ENCODE assay signal across 13 cellular contexts in genomic region chr5:179267071-179267670, GRCh38.
DNase-seq lines count a peak whose midpoint lies in the region; ATAC-seq, FAIRE-seq and TF ChIP-seq lines count a peak whose summit lies in the region.
"Had no signal": no experiment of that assay in that cellular context is flagged by ENCODE, and none has a peak within 500 bp of the region (broad histone marks: within the 10 kb centered on the region; RNA-seq: fewer than 3 reads in every experiment).

No MANE protein-coding gene starts in this region.

- H3K9me3 ChIP-seq in H1 (ENCODE audit: insufficient read depth in 2 of 2, low read depth in 1 of 2, low read length in 1 of 2) (no peaks in the 10 kb centered on the region), mesenchymal stem cell (ENCODE audit: control insufficient read depth, low read length) (no peaks in the 10 kb centered on the region), gastroesophageal sphincter (no peaks in the 10 kb centered on the region)
- H3K9me3 ChIP-seq: SJCRH30 had no signal

- no peak overlapping the region for H3K27ac Mint-ChIP-seq in activated T-cell treated with anti-CD3 and anti-CD28 coated beads, Interleukin-2, amount 50 U/mL, for 72 hours
- H3K27ac Mint-ChIP-seq: stimulated activated naive CD8-positive, alpha-beta T cell treated with anti-CD3 and anti-CD28 coated beads, Interleukin-15, Interleukin-2, amounts not matched to agents 100 ng/mL and 50 ng/mL, for 24 hours had no signal

- H3K23me2 ChIP-seq in H1 (ENCODE audit: low read depth, low read length): no peaks in the 10 kb centered on the region

- H3K79me1 ChIP-seq in H1 (ENCODE audit: low read depth, low read length): no peaks in the 10 kb centered on the region
- no peaks in the 10 kb centered on the region for H3K79me1 ChIP-seq in mesenchymal stem cell (replicated peaks; ENCODE audit: low read length, poor library complexity, severe bottlenecking)

- ATAC-seq in activated T-cell treated with anti-CD3 and anti-CD28 coated beads, Interleukin-2, amount 50 U/mL, for 72 hours (replicated peaks in 1 of 2): no peak
- no peak for ATAC-seq in gastroesophageal sphincter

- no peaks in the 10 kb centered on the region for H4K20me1 ChIP-seq in H1 (replicated peaks in 1 of 2; ENCODE audit: control insufficient read depth in 1 of 2, insufficient read depth in 2 of 2, low read length in 2 of 2)

- H3K79me2 ChIP-seq in H1 (ENCODE audit: control insufficient read depth in 1 of 2, insufficient read depth in 2 of 2, low read length in 2 of 2): no peaks in the 10 kb centered on the region

- no peak overlapping the region for H2AFZ ChIP-seq in H1 (ENCODE audit: low read length)
- no peak overlapping the region for H2AFZ ChIP-seq in mesenchymal stem cell (ENCODE audit: low read depth, low read length)

- H2BK12ac ChIP-seq in H1 (ENCODE audit: low read depth, low read length): no peak overlapping the region
- peak overlapping the region; percentile 87 to 100 for H2BK12ac ChIP-seq in mesenchymal stem cell (ENCODE audit: low read length in 2 of 2)

- TF ChIP-seq CTCF in H1 (IDR thresholded peaks at IDR 0.05; ENCODE audit: control extremely low read depth in 1 of 3, insufficient read depth in 1 of 3, low read depth in 1 of 3, low read length in 3 of 3) (peak in 1 of 3 experiments; percentile 33; a peak in 2 of 4 replicates), gastroesophageal sphincter (IDR thresholded peaks at IDR 0.05) (no peak)

- no peak overlapping the region for H3K27ac ChIP-seq in H1 (ENCODE audit: low read depth, low read length)
- no peak overlapping the region for H3K27ac ChIP-seq in mesenchymal stem cell (ENCODE audit: low read length, poor library complexity, severe bottlenecking)
- H3K27ac ChIP-seq in gastroesophageal sphincter: peak overlapping the region in 1 of 4 donors; percentile 83
- H3K27ac ChIP-seq: SJCRH30 had no signal

- no peaks in the 10 kb centered on the region for H3K9me3 Mint-ChIP-seq in activated T-cell treated with anti-CD3 and anti-CD28 coated beads, Interleukin-2, amount 50 U/mL, for 72 hours
- H3K9me3 Mint-ChIP-seq: stimulated activated naive CD8-positive, alpha-beta T cell treated with anti-CD3 and anti-CD28 coated beads, Interleukin-15, Interleukin-2, amounts not matched to agents 100 ng/mL and 50 ng/mL, for 24 hours had no signal

- H2BK15ac ChIP-seq in H1 (ENCODE audit: low read length) (0 out of 2 replicates have a peak overlapping the region, but pooled peaks have one; percentile 72), mesenchymal stem cell (ENCODE audit: low read depth, poor library complexity, severe bottlenecking) (peak overlapping the region; percentile 39)

- no peak overlapping the region for H2BK20ac ChIP-seq in H1 (ENCODE audit: low read length)

- POLR2A ChIA-PET in H1 (lab: Charles Lee; ENCODE audit: partially characterized antibody): interaction anchor here (0.8 kb wide), 1 partner anchor 57 kb away, joined by 3 read pairs; no protein-coding TSS in a partner anchor

- H3K4ac ChIP-seq in H1 (replicated peaks; ENCODE audit: insufficient read length, low read depth, low read length) (no peak overlapping the region), mesenchymal stem cell (ENCODE audit: low read depth in 1 of 2, low read length in 2 of 2) (peak overlapping the region; percentile 83 to 89)

- H3K56ac ChIP-seq in H1 (replicated peaks; ENCODE audit: insufficient read length, low read depth, low read length): no peak overlapping the region

- H3K4me1 Mint-ChIP-seq in activated T-cell treated with anti-CD3 and anti-CD28 coated beads, Interleukin-2, amount 50 U/mL, for 72 hours (ENCODE audit: low read depth): no peaks in the 10 kb centered on the region

- peaks cover 0 to 17% (median 10%) of the 10 kb centered on the region in 4 experiments; a peak in 6 of 7 replicates for H3K4me1 ChIP-seq in H1 (replicated peaks in 1 of 4; ENCODE audit: control insufficient read depth in 3 of 4, insufficient read depth in 4 of 4, low read length in 3 of 4)
- H3K4me1 ChIP-seq in mesenchymal stem cell (ENCODE audit: control insufficient read depth, insufficient read depth, low read depth, low read length): peaks cover 22% of the 10 kb centered on the region
- H3K4me1 ChIP-seq in gastroesophageal sphincter: peaks cover 0 to 72% (median 42%) of the 10 kb centered on the region in 3 donors
- H3K4me1 ChIP-seq: SJCRH30 had no signal

- H2BK120ac ChIP-seq in H1 (replicated peaks; ENCODE audit: low read depth, low read length): no peak overlapping the region
- peak overlapping the region; percentile 77 for H2BK120ac ChIP-seq in mesenchymal stem cell (ENCODE audit: low read depth, low read length)

- 87% methylated on average over 10 of the region's 17 CpGs; no CpG with 5 or more reads in 1 of the 2 experiments for WGBS in H1 (ENCODE audit: extremely low coverage in 1 of 2, insufficient coverage in 1 of 2, insufficient read length in 1 of 2, insufficient replicate concordance in 2 of 2, low coverage in 1 of 2, low lambda C conversion rate in 2 of 2, missing lambda C conversion rate in 1 of 2), 2 experiments
- WGBS in mesenchymal stem cell: 95% methylated on average over 14 of the region's 17 CpGs
- WGBS in gastroesophageal sphincter (ENCODE audit: low coverage in 1 of 2), 2 donors: no CpG with 5 or more reads among the region's 17 CpGs

- H3K9ac ChIP-seq in H1 (replicated peaks in 1 of 4; ENCODE audit: extremely low read depth in 1 of 4, low read depth in 3 of 4, low read length in 3 of 4) (no peak overlapping the region), mesenchymal stem cell (ENCODE audit: low read length) (peak overlapping the region; percentile 79)

- H3K4me2 ChIP-seq in H1 (ENCODE audit: insufficient read depth in 1 of 2, low read depth in 2 of 2, low read length in 2 of 2): no peak overlapping the region
- no peak overlapping the region for H3K4me2 ChIP-seq in mesenchymal stem cell (ENCODE audit: low read length, poor library complexity, severe bottlenecking)

- H3K27me3 ChIP-seq in H1 (replicated peaks in 1 of 4; ENCODE audit: control insufficient read depth in 3 of 4, extremely low read depth in 1 of 4, insufficient read depth in 3 of 4, low read length in 3 of 4) (no peaks in the 10 kb centered on the region), mesenchymal stem cell (ENCODE audit: control insufficient read depth in 1 of 2, insufficient read depth in 1 of 2, low read length in 2 of 2) (no peaks in the 10 kb centered on the region), gastroesophageal sphincter (no peaks in the 10 kb centered on the region)
- H3K27me3 ChIP-seq: SJCRH30 had no signal

- no peak overlapping the region for H2BK5ac ChIP-seq in H1 (ENCODE audit: low read depth, low read length)
- no peak overlapping the region for H2BK5ac ChIP-seq in mesenchymal stem cell (ENCODE audit: low read depth, low read length, poor library complexity, severe bottlenecking)

- no peak for FAIRE-seq in H1 (lab: Jason Lieb, UNC)
- FAIRE-seq: GM18507, keratinocyte had no signal

- H3K4me3 ChIP-seq in H1 (ENCODE audit: extremely low read depth in 1 of 4, insufficient read depth in 2 of 4, low read depth in 3 of 4, low read length in 4 of 4): no peak overlapping the region
- peak overlapping the region in 1 of 2 experiments; percentile 51 for H3K4me3 ChIP-seq in mesenchymal stem cell (ENCODE audit: insufficient read depth in 1 of 2, low read depth in 1 of 2, low read length in 2 of 2)
- no peak overlapping the region for H3K4me3 ChIP-seq in gastroesophageal sphincter
- H3K4me3 ChIP-seq: SJCRH30 had no signal

- TF ChIP-seq POLR2A in H1 (IDR thresholded peaks at IDR 0.05; ENCODE audit: control extremely low read depth in 1 of 2, low read depth in 2 of 2, low read length in 2 of 2) (no peak), gastroesophageal sphincter (IDR thresholded peaks at IDR 0.05) (no peak)

- H2AK5ac ChIP-seq in H1 (ENCODE audit: low read depth, low read length): peak overlapping the region; percentile 39; the same call in 1 of the 2 replicates
- H2AK5ac ChIP-seq in mesenchymal stem cell (ENCODE audit: low read length, severe bottlenecking): no peak overlapping the region

- H3K14ac ChIP-seq in H1 (ENCODE audit: insufficient read length) (no peak overlapping the region), mesenchymal stem cell (ENCODE audit: low read length in 2 of 2) (peak overlapping the region in 1 of 2 experiments; percentile 95)

- no peaks in the 10 kb centered on the region for H3K36me3 ChIP-seq in H1 (ENCODE audit: control insufficient read depth in 2 of 4, insufficient read depth in 4 of 4, low read length in 3 of 4)
- peaks cover 0 to 11% of the 10 kb centered on the region in 2 experiments for H3K36me3 ChIP-seq in mesenchymal stem cell (ENCODE audit: control insufficient read depth in 1 of 2, insufficient read depth in 2 of 2, low read depth in 1 of 2, low read length in 2 of 2)
- peaks cover 0 to under 1% of the 10 kb centered on the region in 2 donors for H3K36me3 ChIP-seq in gastroesophageal sphincter
- H3K36me3 ChIP-seq: SJCRH30 had no signal

- H4K91ac ChIP-seq in H1 (replicated peaks; ENCODE audit: insufficient read length, low read length) (no peak overlapping the region), mesenchymal stem cell (ENCODE audit: low read length) (peak overlapping the region; percentile 77)

- H3K18ac ChIP-seq in H1 (ENCODE audit: extremely low read depth, low read length): no peak overlapping the region
- H3K18ac ChIP-seq in mesenchymal stem cell (ENCODE audit: low read depth in 1 of 2, low read length in 2 of 2): peak overlapping the region; percentile 85 to 95

- H4K5ac ChIP-seq in H1 (ENCODE audit: insufficient read length, low read depth, low read length): no peak overlapping the region

- H3K4me3 Mint-ChIP-seq in activated T-cell treated with anti-CD3 and anti-CD28 coated beads, Interleukin-2, amount 50 U/mL, for 72 hours: no peak overlapping the region
- H3K4me3 Mint-ChIP-seq: stimulated activated naive CD8-positive, alpha-beta T cell treated with anti-CD3 and anti-CD28 coated beads, Interleukin-15, Interleukin-2, amounts not matched to agents 100 ng/mL and 50 ng/mL, for 24 hours had no signal

- CTCF ChIA-PET in H1 (lab: Charles Lee; ENCODE audit: partially characterized antibody): interaction anchor here (0.9 to 8.3 kb wide), 13 partner anchors 13 to 229 kb away, joined by 3 to 94 read pairs (median 4); no protein-coding TSS in a partner anchor

- H3K36me3 Mint-ChIP-seq in activated T-cell treated with anti-CD3 and anti-CD28 coated beads, Interleukin-2, amount 50 U/mL, for 72 hours (ENCODE audit: insufficient read depth in 2 of 2): no peaks in the 10 kb centered on the region

- H3K27me3 Mint-ChIP-seq in activated T-cell treated with anti-CD3 and anti-CD28 coated beads, Interleukin-2, amount 50 U/mL, for 72 hours (ENCODE audit: low read depth): no peaks in the 10 kb centered on the region
- H3K27me3 Mint-ChIP-seq: stimulated activated naive CD8-positive, alpha-beta T cell treated with anti-CD3 and anti-CD28 coated beads, Interleukin-15, Interleukin-2, amounts not matched to agents 100 ng/mL and 50 ng/mL, for 24 hours had no signal

- H4K8ac ChIP-seq in H1 (ENCODE audit: extremely low read depth, insufficient read depth, low read length) (peak overlapping the region; percentile 31; the same call in 1 of the 2 replicates), mesenchymal stem cell (ENCODE audit: low read length) (peak overlapping the region; percentile 46)

- H3K23ac ChIP-seq in H1 (ENCODE audit: insufficient read length) (no peak overlapping the region), mesenchymal stem cell (ENCODE audit: low read length in 2 of 2) (peak overlapping the region in 1 of 2 experiments; percentile 26)

- peak; percentile 8 for DNase-seq in activated T-cell treated with anti-CD3 and anti-CD28 coated beads, Interleukin-2, amount 50 U/mL, for 1 hour
- no peak for DNase-seq in activated T-cell treated with anti-CD3 and anti-CD28 coated beads, Interleukin-2, amount 50 U/mL, for 72 hours
- DNase-seq in H1 (ENCODE audit: low read depth in 1 of 2, low spot score in 2 of 2): no peak
- DNase-seq in mesenchymal stem cell: no peak
- peak; percentile 44 for DNase-seq in ureter (ENCODE audit: low spot score)
- DNase-seq in stimulated activated CD4-positive, alpha-beta T cell treated with anti-CD3 and anti-CD28 coated beads, Interleukin-15, amount 100 ng/mL, for 24 hours: no peak
- no peak for DNase-seq in NCI-H1105 treated with DMSO at 0.1 percent for 48 hours (lab: John Stamatoyannopoulos, UW)
- DNase-seq: MV-4-11, SJCRH30 had no signal

- TF ChIP-seq RAD21 in H1 (IDR thresholded peaks at IDR 0.05 in 1 of 2, conservative IDR thresholded peaks at IDR 0.05 in 1 of 2; ENCODE audit: low read depth in 2 of 2, low read length in 2 of 2): peak; percentile 47 to 49; a peak in 3 of 4 replicates

- TF ChIP-seq EP300 in H1 (IDR thresholded peaks at IDR 0.05; ENCODE audit: borderline replicate concordance in 1 of 2, low read depth in 2 of 2, low read length in 2 of 2) (no peak), gastroesophageal sphincter (IDR thresholded peaks at IDR 0.05) (no peak)

Comparison
In these comparisons a context has a peak if more than half of its experiments do, and no peak if none do; other contexts are left out.
1. DNase-seq: peak in activated T-cell treated with anti-CD3 and anti-CD28 coated beads, Interleukin-2, amount 50 U/mL, for 1 hour (single experiment) and ureter (single experiment); none in activated T-cell treated with anti-CD3 and anti-CD28 coated beads, Interleukin-2, amount 50 U/mL, for 72 hours (0 of 2), H1 (0 of 2), mesenchymal stem cell (single experiment), stimulated activated CD4-positive, alpha-beta T cell treated with anti-CD3 and anti-CD28 coated beads, Interleukin-15, amount 100 ng/mL, for 24 hours (single experiment) and NCI-H1105 treated with DMSO at 0.1 percent for 48 hours (single experiment).